In the genomic region with DNA sequence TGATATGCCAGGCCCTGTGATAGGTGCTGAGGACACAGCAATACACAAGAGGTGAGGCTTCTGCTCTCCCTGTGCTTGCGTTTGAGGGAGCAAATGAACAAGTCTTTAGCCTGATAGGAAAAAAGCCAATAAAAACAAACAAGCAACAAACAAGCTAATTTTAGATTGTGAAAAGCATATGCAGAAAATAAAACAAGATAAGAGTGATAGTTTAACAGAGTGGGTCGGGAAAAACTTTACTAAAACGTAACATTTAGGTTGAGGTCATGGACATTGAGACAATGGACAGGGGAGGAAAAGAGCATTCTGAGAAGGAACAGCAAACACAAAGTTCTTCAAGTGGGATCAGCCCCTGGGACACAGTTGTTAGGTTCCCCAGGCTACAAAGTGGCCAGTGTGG, we compare ENCODE assay signal across 8 cellular contexts. TPM values are rescaled to one million over a fixed set of nuclear protein-coding genes. Genes with fewer than 3 reads are reported as not detected.
DNase-seq lines count a peak whose midpoint lies in the region; ATAC-seq and TF ChIP-seq lines count a peak whose summit lies in the region.

No MANE protein-coding gene starts in this region.

- peaks cover 38% of the 10 kb centered on the region for H3K4me1 ChIP-seq in hepatocyte (ENCODE audit: insufficient read depth)

- H3K4me3 ChIP-seq in hepatocyte = no peak overlapping the region

- peak; percentile 27 for DNase-seq in NCI-H510A treated with DMSO at 0.1 percent for 48 hours (lab: John Stamatoyannopoulos, UW)
- no peak for DNase-seq in NCI-H510A (lab: John Stamatoyannopoulos, UW)
- DNase-seq in activated CD8-positive, alpha-beta T cell treated with anti-CD3 and anti-CD28 coated beads, Interleukin-2, amount 10 ng/mL, durations not matched to agents 7 days and 5 days = no peak
- no peak for DNase-seq in hepatocyte (ENCODE audit: low spot score)
- no peak for DNase-seq in stimulated activated naive B cell treated with anti-CD40 and anti-IgM and Interleukin-4, amounts not matched to agents 10 μg/mL and 1 μg/mL and 100 μg/mL, for 72 hours
- DNase-seq in SIG-M5 treated with dmso at 0.1 percent for 504 hours (lab: John Stamatoyannopoulos, UW; ENCODE audit: unreplicated experiment) = no peak
- DNase-seq in DMS79 (lab: John Stamatoyannopoulos, UW) = no peak

- CTCF ChIA-PET in activated CD8-positive, alpha-beta T cell treated with anti-CD3 and anti-CD28 coated beads, Interleukin-2, amount 10 ng/mL, durations not matched to agents 7 days and 5 days (lab: Charles Lee) = interaction anchor here (0.8 to 8.2 kb wide), 11 partner anchors 9 to 83 kb away, joined by 3 to 107 read pairs (median 10); a partner anchor contains a TSS

- peaks cover 83% of the 10 kb centered on the region for H3K4me1 Mint-ChIP-seq in activated CD8-positive, alpha-beta T cell treated with anti-CD3 and anti-CD28 coated beads, Interleukin-2, amount 10 ng/mL, durations not matched to agents 7 days and 5 days (ENCODE audit: low read depth)
- H3K4me1 Mint-ChIP-seq in stimulated activated naive B cell treated with anti-CD40 and anti-IgM and Interleukin-4, amounts not matched to agents 10 μg/mL and 1 μg/mL and 100 μg/mL, for 72 hours = peaks cover 41 to 67% of the 10 kb centered on the region in 2 donors

- no peak for TF ChIP-seq CTCF in hepatocyte (IDR thresholded peaks at IDR 0.05; ENCODE audit: poor library complexity)

- H3K27me3 Mint-ChIP-seq in activated CD8-positive, alpha-beta T cell treated with anti-CD3 and anti-CD28 coated beads, Interleukin-2, amount 10 ng/mL, durations not matched to agents 7 days and 5 days (ENCODE audit: low read depth) = no peaks in the 10 kb centered on the region
- H3K27me3 Mint-ChIP-seq in stimulated activated naive B cell treated with anti-CD40 and anti-IgM and Interleukin-4, amounts not matched to agents 10 μg/mL and 1 μg/mL and 100 μg/mL, for 72 hours = peaks cover 35 to 36% of the 10 kb centered on the region in 2 donors

- no peak for ATAC-seq in activated CD8-positive, alpha-beta T cell treated with anti-CD3 and anti-CD28 coated beads, Interleukin-2, amount 10 ng/mL, durations not matched to agents 7 days and 5 days
- no peak for ATAC-seq in stimulated activated naive B cell treated with anti-CD40 and anti-IgM and Interleukin-4, amounts not matched to agents 10 μg/mL and 1 μg/mL and 100 μg/mL, for 72 hours (replicated peaks)
- ATAC-seq in HG02852 (IDR thresholded peaks at IDR 0.05; ENCODE audit: unreplicated experiment) = no peak

- POLR2A ChIA-PET in activated CD8-positive, alpha-beta T cell treated with anti-CD3 and anti-CD28 coated beads, Interleukin-2, amount 10 ng/mL, durations not matched to agents 7 days and 5 days (lab: Charles Lee) = interaction anchor here (0.7 to 7.4 kb wide), 8 partner anchors 13 to 430 kb away, joined by 3 to 52 read pairs (median 5); a partner anchor contains a TSS

- H4K20me1 ChIP-seq in hepatocyte (ENCODE audit: insufficient read depth, poor library complexity, severe bottlenecking) = no peaks in the 10 kb centered on the region

- H3K9me3 ChIP-seq in hepatocyte (ENCODE audit: low read depth) = no peaks in the 10 kb centered on the region

- 71% methylated on average over 3 of the region's 3 CpGs for WGBS in hepatocyte (ENCODE audit: low lambda C conversion rate, missing lambda C conversion rate)

- no peak overlapping the region for H2AFZ ChIP-seq in hepatocyte

- peak overlapping the region; percentile 60 for H3K4me2 ChIP-seq in hepatocyte

- H3K27ac ChIP-seq in hepatocyte = peak overlapping the region; percentile 83

- peaks cover 5% of the 10 kb centered on the region for H3K9me3 Mint-ChIP-seq in activated CD8-positive, alpha-beta T cell treated with anti-CD3 and anti-CD28 coated beads, Interleukin-2, amount 10 ng/mL, durations not matched to agents 7 days and 5 days (ENCODE audit: insufficient read depth)
- peaks cover 2 to 4% of the 10 kb centered on the region in 2 donors for H3K9me3 Mint-ChIP-seq in stimulated activated naive B cell treated with anti-CD40 and anti-IgM and Interleukin-4, amounts not matched to agents 10 μg/mL and 1 μg/mL and 100 μg/mL, for 72 hours

- H3K79me2 ChIP-seq in hepatocyte = peaks cover 76% of the 10 kb centered on the region

- no peaks in the 10 kb centered on the region for H3K36me3 ChIP-seq in hepatocyte (replicated peaks; ENCODE audit: insufficient read depth, low read depth)

- peaks cover 62% of the 10 kb centered on the region for H3K36me3 Mint-ChIP-seq in activated CD8-positive, alpha-beta T cell treated with anti-CD3 and anti-CD28 coated beads, Interleukin-2, amount 10 ng/mL, durations not matched to agents 7 days and 5 days (ENCODE audit: low read depth)
- H3K36me3 Mint-ChIP-seq in stimulated activated naive B cell treated with anti-CD40 and anti-IgM and Interleukin-4, amounts not matched to agents 10 μg/mL and 1 μg/mL and 100 μg/mL, for 72 hours = peaks cover 23 to 55% of the 10 kb centered on the region in 2 donors

- no peaks in the 10 kb centered on the region for H3K9me2 ChIP-seq in hepatocyte (replicated peaks; ENCODE audit: insufficient read depth)

- H3K27me3 ChIP-seq in hepatocyte = no peaks in the 10 kb centered on the region

- peak overlapping the region; percentile 92 for H3K27ac Mint-ChIP-seq in activated CD8-positive, alpha-beta T cell treated with anti-CD3 and anti-CD28 coated beads, Interleukin-2, amount 10 ng/mL, durations not matched to agents 7 days and 5 days
- peak overlapping the region; percentile 26 for H3K27ac Mint-ChIP-seq in stimulated activated naive B cell treated with anti-CD40 and anti-IgM and Interleukin-4, amounts not matched to agents 10 μg/mL and 1 μg/mL and 100 μg/mL, for 72 hours

- peak overlapping the region; percentile 64 for H3K4me3 Mint-ChIP-seq in activated CD8-positive, alpha-beta T cell treated with anti-CD3 and anti-CD28 coated beads, Interleukin-2, amount 10 ng/mL, durations not matched to agents 7 days and 5 days
- H3K4me3 Mint-ChIP-seq in stimulated activated naive B cell treated with anti-CD40 and anti-IgM and Interleukin-4, amounts not matched to agents 10 μg/mL and 1 μg/mL and 100 μg/mL, for 72 hours = no peak overlapping the region

RNA-seq across cellular contexts. Expression of a gene that starts 4.3 kb away (rescaled TPM):
- total RNA-seq in activated CD8-positive, alpha-beta T cell treated with anti-CD3 and anti-CD28 coated beads, Interleukin-2, amount 10 ng/mL, durations not matched to agents 7 days and 5 days = 10 to 100 TPM; 16.4 to 16.7 TPM
- 47.7 and 52.2 TPM in 2 replicates for total RNA-seq in hepatocyte
- polyA plus RNA-seq in hepatocyte = 44.2 and 45.5 TPM in 2 replicates

RNA-seq across cellular contexts. Expression of a gene that starts 24.0 kb away (rescaled TPM):
- total RNA-seq in activated CD8-positive, alpha-beta T cell treated with anti-CD3 and anti-CD28 coated beads, Interleukin-2, amount 10 ng/mL, durations not matched to agents 7 days and 5 days = 10 to 100 TPM; 35.0 to 35.4 TPM
- 50.0 and 63.9 TPM in 2 replicates for total RNA-seq in hepatocyte
- 18.3 and 22.9 TPM in 2 replicates for polyA plus RNA-seq in hepatocyte
